Comparison of ENCODE assay signal across 8 cellular contexts in genomic region chr10:52951819-52952218, GRCh38.
DNase-seq lines count a peak whose midpoint lies in the region; ATAC-seq and TF ChIP-seq lines count a peak whose summit lies in the region.

No MANE protein-coding gene starts in this region.

- peak; percentile 59 for TF ChIP-seq CTCF in Panc1 (IDR thresholded peaks at IDR 0.05)

- POLR2A ChIA-PET in Panc1 (lab: Charles Lee), result interaction anchor here (0.5 kb wide), 1 partner anchor 37 kb away, joined by 3 read pairs; no protein-coding TSS in a partner anchor

- no peak overlapping the region for H3K27ac ChIP-seq in Panc1 (ENCODE audit: low read length)

- no peaks in the 10 kb centered on the region for H3K27me3 ChIP-seq in Panc1 (ENCODE audit: control insufficient read depth, insufficient read depth, low read length)

- H3K36me3 ChIP-seq in Panc1 (ENCODE audit: control insufficient read depth, insufficient read depth, low read length), result no peaks in the 10 kb centered on the region

- BruUV-seq in Panc1 (replicated peaks; lab: Mats Ljungman, UMichigan), result no TSS peak

- no peaks in the 10 kb centered on the region for H3K4me1 ChIP-seq in Panc1 (ENCODE audit: control insufficient read depth, insufficient read depth, low read length)

- in situ Hi-C loops in Panc1 (cut with HindIII; ENCODE audit: low pct_unique_long_range_greater_than_20kb, low sequenced_read_pairs), result no loop called here

- DNase-seq in EH (ENCODE audit: low read depth) (peak; percentile 38), Panc1 (ENCODE audit: low read depth, low spot score) (no peak), left ventricle myocardium superior (no peak), dedifferentiated amniotic fluid mesenchymal stem cell (ENCODE audit: extremely low spot score) (no peak), NCI-H1436 (lab: John Stamatoyannopoulos, UW) (no peak), NCI-H2029 treated with DMSO at 0.1 percent for 48 hours (lab: John Stamatoyannopoulos, UW) (no peak)

- intact Hi-C loops in Panc1 (cut with micrococcal nuclease; ENCODE audit: unreplicated experiment) (no loop called here), left ventricle myocardium superior (cut with micrococcal nuclease) (no loop called here)

- CTCF ChIA-PET in Panc1 (lab: Charles Lee), result no interaction called here

- H3K9me3 ChIP-seq in Panc1 (ENCODE audit: control insufficient read depth, insufficient read depth, low read depth, low read length), result no peaks in the 10 kb centered on the region

- no peak overlapping the region for H3K4me3 ChIP-seq in Panc1 (ENCODE audit: low read depth in 2 of 2, low read length in 2 of 2)

- ATAC-seq in GM19351 (IDR thresholded peaks at IDR 0.05; ENCODE audit: unreplicated experiment) (peak; percentile 98), HG03175 (IDR thresholded peaks at IDR 0.05; ENCODE audit: unreplicated experiment) (peak; percentile 86), Panc1 (peak; percentile 59; the same call in 1 of the 2 replicates), left ventricle myocardium superior (peak; percentile 23)

Comparison
In these comparisons a context has a peak if more than half of its experiments do, and no peak if none do; other contexts are left out.
1. ATAC-seq: peak in every context shown above with its lines; median percentile 98 in GM19351; 86 in HG03175; 59 in Panc1; 23 in left ventricle myocardium superior.